ENCODE assay signal across 8 cellular contexts in genomic region chr6:140537834-140538680, GRCh38.
DNase-seq lines count a peak whose midpoint lies in the region; ATAC-seq and TF ChIP-seq lines count a peak whose summit lies in the region.

No MANE protein-coding gene starts in this region.

- H3K4me3 ChIP-seq in SJCRH30 (peak overlapping the region; percentile 39), prostate gland (no peak overlapping the region)

- in situ Hi-C loops in G401 (cut with HindIII; ENCODE audit: low sequenced_read_pairs): no loop called here

- DNase-seq in G401 (ENCODE audit: low spot score): peak; percentile 68
- peak; percentile 73 to 75 for DNase-seq in SJCRH30
- DNase-seq in glomerular endothelial cell (ENCODE audit: extremely low read depth, low read depth, low spot score): peak; percentile 63
- DNase-seq in prostate gland (ENCODE audit: low spot score): peak; percentile 31
- DNase-seq in NCI-H82 treated with DMSO at 0.1 percent for 48 hours (lab: John Stamatoyannopoulos, UW; ENCODE audit: unreplicated experiment): no peak
- DNase-seq in T-helper 2 cell: no peak
- no peak for DNase-seq in activated effector memory CD4-positive, alpha-beta T cell treated with anti-CD3 and anti-CD28 coated beads, Interleukin-2, amount 50 U/mL, for 16 hours

- H3K27ac ChIP-seq in SJCRH30 (peak overlapping the region; percentile 71), prostate gland (peak overlapping the region; percentile 29 to 36)

- ATAC-seq in GM21717 (IDR thresholded peaks at IDR 0.05; ENCODE audit: unreplicated experiment): no peak

- H3K4me1 ChIP-seq in SJCRH30 (peaks cover 13% of the 10 kb centered on the region), prostate gland (replicated peaks) (no peaks in the 10 kb centered on the region)

- H3K9me3 ChIP-seq in SJCRH30 (replicated peaks): no peaks in the 10 kb centered on the region
- H3K9me3 ChIP-seq in prostate gland: no peaks in the 10 kb centered on the region

- 19% methylated on average over 8 of the region's 8 CpGs for WGBS in prostate gland

- H3K36me3 ChIP-seq in SJCRH30 (no peaks in the 10 kb centered on the region), prostate gland (no peaks in the 10 kb centered on the region)

- intact Hi-C loops in prostate gland (cut with DNase I): no loop called here

- TF ChIP-seq POLR2A in prostate gland (IDR thresholded peaks at IDR 0.05): no peak

- H3K27me3 ChIP-seq in SJCRH30: no peaks in the 10 kb centered on the region
- H3K27me3 ChIP-seq in prostate gland (replicated peaks; ENCODE audit: insufficient read depth): no peaks in the 10 kb centered on the region

- TF ChIP-seq CTCF in prostate gland (IDR thresholded peaks at IDR 0.05): no peak

Comparison
In these comparisons a context has a peak if more than half of its experiments do, and no peak if none do; other contexts are left out.
1. DNase-seq: peak in G401 (single experiment), SJCRH30 (2 of 2), glomerular endothelial cell (single experiment) and prostate gland (single experiment); none in NCI-H82 treated with DMSO at 0.1 percent for 48 hours (single experiment), T-helper 2 cell (0 of 5) and activated effector memory CD4-positive, alpha-beta T cell treated with anti-CD3 and anti-CD28 coated beads, Interleukin-2, amount 50 U/mL, for 16 hours (single experiment).